ENCODE assay signal across 13 cellular contexts in the genomic region with DNA sequence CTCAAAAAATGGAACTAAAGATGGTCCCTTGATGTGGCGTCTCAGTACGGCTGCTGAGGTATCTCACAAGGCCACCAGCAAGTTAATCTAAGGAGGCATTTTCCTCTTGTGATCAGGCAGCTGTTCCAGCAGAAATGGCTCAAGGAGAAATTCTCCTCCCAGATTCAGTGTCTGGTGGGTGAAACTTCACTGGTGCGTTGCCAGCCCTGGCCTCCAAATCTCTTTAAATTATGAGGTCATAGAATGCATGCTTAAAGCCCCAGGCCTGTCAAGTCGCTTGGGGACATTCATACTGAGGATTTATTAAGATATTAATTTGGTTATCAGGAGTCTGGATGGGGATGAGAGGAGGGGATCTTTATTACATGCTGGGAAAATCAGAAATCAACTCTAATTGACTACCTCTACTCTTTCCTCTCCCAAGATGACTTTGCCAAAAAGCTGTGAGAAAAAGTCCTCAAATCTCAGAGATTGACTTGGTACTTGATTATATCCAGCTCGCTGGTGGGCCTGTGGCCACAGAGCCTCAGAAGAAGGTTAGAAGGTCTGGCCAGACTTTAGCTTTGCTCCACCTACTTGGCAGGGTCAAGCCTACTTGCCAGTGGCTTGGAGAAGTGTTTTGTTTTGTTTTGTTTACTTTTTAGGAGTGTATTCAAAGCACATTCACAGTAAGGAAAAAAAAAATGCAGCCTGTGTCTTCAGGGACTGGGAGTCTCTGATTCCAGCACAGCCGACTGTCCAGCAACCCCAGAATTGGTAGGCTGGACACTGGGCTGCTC.
DNase-seq lines count a peak whose midpoint lies in the region; ATAC-seq and TF ChIP-seq lines count a peak whose summit lies in the region.
"Had no signal": no experiment of that assay in that cellular context is flagged by ENCODE, and none has a peak within 500 bp of the region (broad histone marks: within the 10 kb centered on the region; RNA-seq: fewer than 3 reads in every experiment).

No MANE protein-coding gene starts in this region.

- peak; percentile 11 to 15 for DNase-seq in activated T-cell treated with anti-CD3 and anti-CD28 coated beads, Interleukin-2, amount 50 U/mL, for 48 hours
- no peak for DNase-seq in activated T-cell treated with anti-CD3 and anti-CD28 coated beads for 4 hours
- DNase-seq in breast epithelium (ENCODE audit: low spot score in 2 of 2): no peak
- no peak for DNase-seq in NCI-H524 (lab: John Stamatoyannopoulos, UW)
- DNase-seq in prostate gland (ENCODE audit: low spot score): no peak
- DNase-seq: activated naive CD8-positive, alpha-beta T cell treated with anti-CD3 and anti-CD28 coated beads, Interleukin-2, amount 10 ng/mL, durations not matched to agents 7 days and 5 days; KBM-7; NCI-H748 treated with DMSO at 0.1 percent for 48 hours; stimulated activated CD4-positive, alpha-beta T cell treated with anti-CD3 and anti-CD28 coated beads, Interleukin-2, amount 100 ng/mL, for 48 hours; T-helper 9 cell had no signal

- 84% methylated on average over 6 of the region's 6 CpGs for WGBS in liver
- 73% methylated on average over 6 of the region's 6 CpGs for WGBS in prostate gland

- H3K27me3 ChIP-seq in breast epithelium: no peaks in the 10 kb centered on the region
- no peaks in the 10 kb centered on the region for H3K27me3 ChIP-seq in liver (ENCODE audit: control insufficient read depth in 4 of 4, insufficient read depth in 4 of 4, low read length in 3 of 4)
- H3K27me3 ChIP-seq in stomach smooth muscle (ENCODE audit: control insufficient read depth in 1 of 2, insufficient read depth in 2 of 2, low read length in 2 of 2): no peaks in the 10 kb centered on the region
- no peaks in the 10 kb centered on the region for H3K27me3 ChIP-seq in prostate gland (replicated peaks; ENCODE audit: insufficient read depth)

- H3K4me3 ChIP-seq in breast epithelium: no peak overlapping the region
- H3K4me3 ChIP-seq in liver (ENCODE audit: low read depth in 1 of 3, low read length in 3 of 3): no peak overlapping the region
- peak overlapping the region; percentile 9 to 47 for H3K4me3 ChIP-seq in stomach smooth muscle (ENCODE audit: low read length in 2 of 2)
- H3K4me3 ChIP-seq in prostate gland: no peak overlapping the region

- intact Hi-C loops in breast epithelium (cut with DNase I; ENCODE audit: low total_unique reads): no loop called here
- intact Hi-C loops in prostate gland (cut with DNase I): loop anchor here (5.0 kb wide), 1 partner anchor 62 kb away; no protein-coding TSS in a partner anchor

- H3K36me3 ChIP-seq in breast epithelium: no peaks in the 10 kb centered on the region
- H3K36me3 ChIP-seq in liver (ENCODE audit: control insufficient read depth in 4 of 4, insufficient read depth in 3 of 4, low read depth in 1 of 4, low read length in 3 of 4): peaks cover 0 to 5% (median 0%) of the 10 kb centered on the region in 4 donors
- peaks cover 0 to 2% of the 10 kb centered on the region in 2 donors for H3K36me3 ChIP-seq in stomach smooth muscle (ENCODE audit: control insufficient read depth in 2 of 2, insufficient read depth in 2 of 2, low read length in 2 of 2)
- no peaks in the 10 kb centered on the region for H3K36me3 ChIP-seq in prostate gland

- peaks cover 0 to 8% of the 10 kb centered on the region in 2 donors for H3K4me1 ChIP-seq in breast epithelium
- H3K4me1 ChIP-seq in liver (ENCODE audit: control insufficient read depth in 4 of 4, insufficient read depth in 4 of 4, low read length in 3 of 4): peaks cover 0 to 12% (median 5%) of the 10 kb centered on the region in 4 donors
- H3K4me1 ChIP-seq in stomach smooth muscle (ENCODE audit: control insufficient read depth, insufficient read depth, low read length): peaks cover 62% of the 10 kb centered on the region
- peaks cover 3% of the 10 kb centered on the region for H3K4me1 ChIP-seq in prostate gland (replicated peaks)

- no peak overlapping the region for H3K9ac ChIP-seq in liver (ENCODE audit: low read depth in 1 of 2, low read length in 2 of 2)
- H3K9ac ChIP-seq in stomach smooth muscle (ENCODE audit: low read length in 2 of 2): peak overlapping the region in 1 of 2 donors; percentile 2

- no peak for TF ChIP-seq RAD21 in liver (IDR thresholded peaks at IDR 0.05)

- no peak for ATAC-seq in HG03139 (IDR thresholded peaks at IDR 0.05; ENCODE audit: unreplicated experiment)

- H3K27ac ChIP-seq in breast epithelium: peak overlapping the region; percentile 59 to 73
- H3K27ac ChIP-seq in liver (ENCODE audit: low read depth in 1 of 2, low read length in 2 of 2): peak overlapping the region in 1 of 2 donors; percentile 10
- H3K27ac ChIP-seq in stomach smooth muscle (ENCODE audit: low read length): peak overlapping the region; percentile 70
- no peak overlapping the region for H3K27ac ChIP-seq in prostate gland

- TF ChIP-seq POLR2A in breast epithelium (IDR thresholded peaks at IDR 0.05): no peak
- no peak for TF ChIP-seq POLR2A in prostate gland (IDR thresholded peaks at IDR 0.05)

- no peaks in the 10 kb centered on the region for H3K9me3 ChIP-seq in breast epithelium
- no peaks in the 10 kb centered on the region for H3K9me3 ChIP-seq in liver (ENCODE audit: control insufficient read depth in 4 of 4, low read length in 3 of 4)
- H3K9me3 ChIP-seq in stomach smooth muscle (ENCODE audit: control insufficient read depth in 2 of 2, low read length in 2 of 2): no peaks in the 10 kb centered on the region
- H3K9me3 ChIP-seq in prostate gland: no peaks in the 10 kb centered on the region

- TF ChIP-seq CTCF in breast epithelium (IDR thresholded peaks at IDR 0.05) (no peak), liver (IDR thresholded peaks at IDR 0.05; ENCODE audit: low read depth, low read length, missing input control) (no peak), prostate gland (IDR thresholded peaks at IDR 0.05) (no peak)

TF ChIP-seq in liver, 16 proteins besides CTCF, POLR2A, EP300 and RAD21:
- TF ChIP-seq NR2F2 (IDR thresholded peaks at IDR 0.05) (peak; percentile 10), EGR1 (IDR thresholded peaks at IDR 0.05; ENCODE audit: low read depth in 2 of 2) (no peak)
- TF ChIP-seq, protein P1, sequence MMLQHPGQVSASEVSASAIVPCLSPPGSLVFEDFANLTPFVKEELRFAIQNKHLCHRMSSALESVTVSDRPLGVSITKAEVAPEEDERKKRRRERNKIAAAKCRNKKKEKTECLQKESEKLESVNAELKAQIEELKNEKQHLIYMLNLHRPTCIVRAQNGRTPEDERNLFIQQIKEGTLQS (IDR thresholded peaks at IDR 0.05): no peak
- TF ChIP-seq, protein P2, sequence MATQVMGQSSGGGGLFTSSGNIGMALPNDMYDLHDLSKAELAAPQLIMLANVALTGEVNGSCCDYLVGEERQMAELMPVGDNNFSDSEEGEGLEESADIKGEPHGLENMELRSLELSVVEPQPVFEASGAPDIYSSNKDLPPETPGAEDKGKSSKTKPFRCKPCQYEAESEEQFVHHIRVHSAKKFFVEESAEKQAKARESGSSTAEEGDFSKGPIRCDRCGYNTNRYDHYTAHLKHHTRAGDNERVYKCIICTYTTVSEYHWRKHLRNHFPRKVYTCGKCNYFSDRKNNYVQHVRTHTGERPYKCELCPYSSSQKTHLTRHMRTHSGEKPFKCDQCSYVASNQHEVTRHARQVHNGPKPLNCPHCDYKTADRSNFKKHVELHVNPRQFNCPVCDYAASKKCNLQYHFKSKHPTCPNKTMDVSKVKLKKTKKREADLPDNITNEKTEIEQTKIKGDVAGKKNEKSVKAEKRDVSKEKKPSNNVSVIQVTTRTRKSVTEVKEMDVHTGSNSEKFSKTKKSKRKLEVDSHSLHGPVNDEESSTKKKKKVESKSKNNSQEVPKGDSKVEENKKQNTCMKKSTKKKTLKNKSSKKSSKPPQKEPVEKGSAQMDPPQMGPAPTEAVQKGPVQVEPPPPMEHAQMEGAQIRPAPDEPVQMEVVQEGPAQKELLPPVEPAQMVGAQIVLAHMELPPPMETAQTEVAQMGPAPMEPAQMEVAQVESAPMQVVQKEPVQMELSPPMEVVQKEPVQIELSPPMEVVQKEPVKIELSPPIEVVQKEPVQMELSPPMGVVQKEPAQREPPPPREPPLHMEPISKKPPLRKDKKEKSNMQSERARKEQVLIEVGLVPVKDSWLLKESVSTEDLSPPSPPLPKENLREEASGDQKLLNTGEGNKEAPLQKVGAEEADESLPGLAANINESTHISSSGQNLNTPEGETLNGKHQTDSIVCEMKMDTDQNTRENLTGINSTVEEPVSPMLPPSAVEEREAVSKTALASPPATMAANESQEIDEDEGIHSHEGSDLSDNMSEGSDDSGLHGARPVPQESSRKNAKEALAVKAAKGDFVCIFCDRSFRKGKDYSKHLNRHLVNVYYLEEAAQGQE (IDR thresholded peaks at IDR 0.05): no peak

Comparison
In these comparisons a context has a peak if more than half of its experiments do, and no peak if none do; other contexts are left out.
1. DNase-seq: peak in activated T-cell treated with anti-CD3 and anti-CD28 coated beads, Interleukin-2, amount 50 U/mL, for 48 hours (2 of 2); none in activated T-cell treated with anti-CD3 and anti-CD28 coated beads for 4 hours (single experiment), breast epithelium (0 of 2), NCI-H524 (0 of 2) and prostate gland (single experiment).
2. H3K27ac ChIP-seq: peak in breast epithelium (2 of 2) and stomach smooth muscle (single experiment); none in prostate gland (0 of 2).
3. H3K4me3 ChIP-seq: peak in stomach smooth muscle (2 of 2); none in breast epithelium (0 of 3), liver (0 of 3) and prostate gland (0 of 2).